In the genomic region with DNA sequence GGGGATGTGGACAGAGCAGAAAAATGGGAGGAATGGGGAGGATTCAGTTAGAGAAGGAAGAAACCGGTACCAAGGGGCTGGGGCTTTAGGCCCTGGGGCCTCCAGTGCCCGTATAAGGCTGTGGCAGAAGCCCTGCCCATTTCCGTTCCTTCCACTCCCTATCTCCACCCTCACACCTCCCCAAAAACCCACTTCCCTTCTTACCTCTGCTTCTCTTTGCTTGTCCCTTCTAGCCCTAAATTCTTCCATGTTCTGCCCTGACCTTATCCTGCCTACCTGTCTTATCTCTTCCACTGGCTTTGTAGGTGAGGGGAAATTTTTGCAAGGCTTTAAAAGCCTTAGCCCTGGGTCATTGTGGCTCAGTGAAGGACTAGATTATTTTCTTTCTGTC, we compare ENCODE assay signal across 6 cellular contexts. TPM values are rescaled to one million over a fixed set of nuclear protein-coding genes. Genes with fewer than 3 reads are reported as not detected.
DNase-seq lines count a peak whose midpoint lies in the region; ATAC-seq and TF ChIP-seq lines count a peak whose summit lies in the region.

No MANE protein-coding gene starts in this region.

- intact Hi-C loops in esophagus squamous epithelium (cut with DNase I) = no loop called here
- intact Hi-C loops in thyroid gland (cut with DNase I) = no loop called here

- H3K9ac ChIP-seq in BLaER1 = peak overlapping the region; percentile 55

- DNase-seq in OCI-M1 (lab: John Stamatoyannopoulos, UW) (peak; percentile 84), esophagus squamous epithelium (lab: John Stamatoyannopoulos, UW) (no peak), thyroid gland (no peak), SW480 (ENCODE audit: low spot score) (no peak)

- H3K27ac ChIP-seq in BLaER1 (peak overlapping the region; percentile 29; the same call in 1 of the 2 replicates), esophagus squamous epithelium (peak overlapping the region; percentile 97 to 100 (median 98)), thyroid gland (no peak overlapping the region)

- ATAC-seq in HG02763 (IDR thresholded peaks at IDR 0.05; ENCODE audit: unreplicated experiment) = no peak

- H4K20me1 ChIP-seq in BLaER1 = peaks cover 74% of the 10 kb centered on the region

- H3K36me3 ChIP-seq in BLaER1 (peaks cover 52% of the 10 kb centered on the region), esophagus squamous epithelium (peaks cover 4 to 59% (median 14%) of the 10 kb centered on the region in 3 donors), thyroid gland (peaks cover 7% of the 10 kb centered on the region in 2 donors)

- peak overlapping the region; percentile 100 for H3K4me3 ChIP-seq in BLaER1
- H3K4me3 ChIP-seq in esophagus squamous epithelium = peak overlapping the region in 2 of 4 donors; percentile 91 to 96
- no peak overlapping the region for H3K4me3 ChIP-seq in thyroid gland (replicated peaks in 1 of 3)

- peaks cover 63% of the 10 kb centered on the region for H3K4me1 ChIP-seq in BLaER1
- peaks cover 45 to 82% (median 45%) of the 10 kb centered on the region in 3 donors for H3K4me1 ChIP-seq in esophagus squamous epithelium
- H3K4me1 ChIP-seq in thyroid gland = peaks cover 16 to 34% of the 10 kb centered on the region in 2 donors

- H3K4me2 ChIP-seq in BLaER1 = peak overlapping the region; percentile 99

- no peaks in the 10 kb centered on the region for H3K9me3 ChIP-seq in BLaER1
- H3K9me3 ChIP-seq in esophagus squamous epithelium = no peaks in the 10 kb centered on the region
- H3K9me3 ChIP-seq in thyroid gland = no peaks in the 10 kb centered on the region

- TF ChIP-seq CTCF in esophagus squamous epithelium (IDR thresholded peaks at IDR 0.05) (no peak), thyroid gland (IDR thresholded peaks at IDR 0.05) (no peak)

- WGBS in esophagus squamous epithelium, 2 donors = 11 to 34% methylated on average over 3 of the region's 3 CpGs
- WGBS in thyroid gland, 2 donors = 58 to 67% methylated on average over 3 of the region's 3 CpGs

- TF ChIP-seq POLR2A in esophagus squamous epithelium (IDR thresholded peaks at IDR 0.05) (no peak), thyroid gland (IDR thresholded peaks at IDR 0.05) (no peak)

- H3K27me3 ChIP-seq in BLaER1 (no peaks in the 10 kb centered on the region), esophagus squamous epithelium (no peaks in the 10 kb centered on the region), thyroid gland (no peaks in the 10 kb centered on the region)

RNA-seq across cellular contexts. Expression of a gene that starts 4.1 kb away (rescaled TPM):
- 10 to 100 TPM; 42.3 to 57.4 (median 54.2) TPM for total RNA-seq in esophagus squamous epithelium
- total RNA-seq in thyroid gland = 10 to 100 TPM; 47.1 to 77.0 (median 67.2) TPM

RNA-seq across cellular contexts. Expression of a gene that starts 4.2 kb away (rescaled TPM):
- total RNA-seq in esophagus squamous epithelium (100 to 1,000 TPM; 520 to 970 (median 715) TPM), thyroid gland (100 to 1,000 TPM; 228 to 606 (median 328) TPM)

RNA-seq across cellular contexts. Expression of a gene that starts 4.3 kb away (rescaled TPM):
- total RNA-seq in esophagus squamous epithelium = 10 to 100 TPM; 29.3 to 54.2 (median 42.2) TPM
- total RNA-seq in thyroid gland = 10 to 100 TPM; 29.3 to 62.4 (median 48.4) TPM

RNA-seq across cellular contexts. Expression of a gene that starts 6.8 kb away (rescaled TPM):
- total RNA-seq in esophagus squamous epithelium = 1 to 10 TPM in 2 of 4 donors, under 1 TPM in 1, not detected in 1; 0.31 to 3.6 (median 1.5) TPM
- 1 to 10 TPM in 3 of 4 donors, not detected in 1; 5.4 to 8.8 (median 5.5) TPM for total RNA-seq in thyroid gland

RNA-seq across cellular contexts. Expression of a gene that starts 12.1 kb away (rescaled TPM):
- total RNA-seq in esophagus squamous epithelium (not detected), thyroid gland (not detected)

Comparison
In these comparisons a context has a peak if more than half of its experiments do, and no peak if none do; other contexts are left out.
1. H3K27ac ChIP-seq: peak in BLaER1 (single experiment) and esophagus squamous epithelium (4 of 4); none in thyroid gland (0 of 3).